8 cellular contexts compared by ENCODE assay signal in the genomic region with DNA sequence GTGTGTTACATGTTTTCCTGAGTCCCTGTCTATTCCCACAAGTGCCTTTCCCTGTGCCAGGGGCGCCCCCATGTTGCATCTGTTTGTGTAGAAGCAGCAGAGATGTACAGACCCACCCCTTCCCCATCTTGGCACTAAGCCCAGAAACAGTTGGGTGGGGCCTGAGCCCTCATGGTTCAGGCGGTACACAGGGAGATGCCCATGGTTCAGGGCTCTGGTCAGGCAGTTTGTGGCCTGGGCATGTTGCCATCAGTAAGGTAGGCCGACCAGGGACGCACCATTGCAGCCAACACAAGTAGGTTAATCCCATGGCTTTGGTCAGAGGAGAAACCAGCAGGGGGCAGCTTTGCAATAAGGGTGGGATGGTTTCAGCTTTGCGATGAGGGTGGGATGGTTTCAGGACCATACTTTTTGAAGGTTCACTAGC. TPM values are rescaled to one million over a fixed set of nuclear protein-coding genes. Genes with fewer than 3 reads are reported as not detected.
DNase-seq lines count a peak whose midpoint lies in the region; ATAC-seq and TF ChIP-seq lines count a peak whose summit lies in the region.

No MANE protein-coding gene starts in this region.

- no peaks in the 10 kb centered on the region for H3K27me3 Mint-ChIP-seq in central memory CD8-positive, alpha-beta T cell

- H3K4me3 ChIP-seq in retinal pigment epithelial cell (ENCODE audit: low read length), result no peak overlapping the region

- H3K9me3 Mint-ChIP-seq in central memory CD8-positive, alpha-beta T cell, result no peaks in the 10 kb centered on the region

- intact Hi-C loops in Right ventricle myocardium superior (cut with DNase I), result loop anchor here (10.0 kb wide), 1 partner anchor 50 kb away; no protein-coding TSS in a partner anchor
- intact Hi-C loops in left cardiac atrium (cut with DNase I), result no loop called here

- H3K4me1 Mint-ChIP-seq in central memory CD8-positive, alpha-beta T cell, result peaks cover 34% of the 10 kb centered on the region

- peak; percentile 57 for TF ChIP-seq CTCF in retinal pigment epithelial cell (conservative IDR thresholded peaks at IDR 0.05; ENCODE audit: low read depth, low read length)

- H3K36me3 Mint-ChIP-seq in central memory CD8-positive, alpha-beta T cell (ENCODE audit: insufficient read depth), result peaks cover 7% of the 10 kb centered on the region

- ATAC-seq in Right ventricle myocardium superior (ENCODE audit: poor library complexity), result no peak
- no peak for ATAC-seq in left cardiac atrium
- ATAC-seq in central memory CD8-positive, alpha-beta T cell (replicated peaks; ENCODE audit: extremely low read depth, poor library complexity, severe bottlenecking), result no peak
- ATAC-seq in GM18858 (IDR thresholded peaks at IDR 0.05; ENCODE audit: unreplicated experiment), result no peak
- ATAC-seq in HG02588 (IDR thresholded peaks at IDR 0.05; ENCODE audit: unreplicated experiment), result no peak
- ATAC-seq in GM21423 (IDR thresholded peaks at IDR 0.05; ENCODE audit: unreplicated experiment), result no peak

- peak overlapping the region; percentile 76 for H3K4me3 Mint-ChIP-seq in central memory CD8-positive, alpha-beta T cell

- no peak overlapping the region for H3K27ac Mint-ChIP-seq in central memory CD8-positive, alpha-beta T cell (ENCODE audit: low read depth)

- peak; percentile 34 for DNase-seq in Right ventricle myocardium superior
- no peak for DNase-seq in left cardiac atrium
- peak; percentile 74 for DNase-seq in NCI-H2227 (lab: John Stamatoyannopoulos, UW; ENCODE audit: unreplicated experiment)
- no peak for DNase-seq in central memory CD8-positive, alpha-beta T cell (ENCODE audit: low spot score in 2 of 2)
- no peak for DNase-seq in retinal pigment epithelial cell (ENCODE audit: low read depth)

RNA-seq across cellular contexts. Expression of a gene that starts 0.9 kb away (rescaled TPM):
- 14.7 TPM for total RNA-seq in Right ventricle myocardium superior
- 10 to 100 TPM; 14.0 to 18.7 TPM for total RNA-seq in left cardiac atrium

RNA-seq across cellular contexts. Expression of a gene that starts 50.8 kb away (rescaled TPM):
- total RNA-seq in Right ventricle myocardium superior, result not detected
- total RNA-seq in left cardiac atrium, result 1 to 10 TPM in 1 of 2 donors, under 1 TPM in 1; 0.18 to 1.2 TPM

Comparison
In these comparisons a context has a peak if more than half of its experiments do, and no peak if none do; other contexts are left out.
1. DNase-seq: peak in Right ventricle myocardium superior (single experiment) and NCI-H2227 (single experiment); none in left cardiac atrium (single experiment), central memory CD8-positive, alpha-beta T cell (0 of 2) and retinal pigment epithelial cell (single experiment).